Comparison of ENCODE assay signal across 8 cellular contexts in genomic region chr2:105143467-105144127, GRCh38.
A peak's percentile ranks its signal among the peaks of the same experiment; 100 is the strongest.
DNase-seq lines count a peak whose midpoint lies in the region; ATAC-seq and TF ChIP-seq lines count a peak whose summit lies in the region.

No MANE protein-coding gene starts in this region.

- no peak for TF ChIP-seq CTCF in GM10248 (IDR thresholded peaks at IDR 0.05; ENCODE audit: control extremely low read depth, extremely low read depth, low read depth, missing control alignments)

- no peak overlapping the region for H3K27ac Mint-ChIP-seq in activated naive CD4-positive, alpha-beta T cell treated with anti-CD3 and anti-CD28 coated beads, Interleukin-2, amount 50 U/mL, for 24 hours

- H3K36me3 ChIP-seq in iPS-18a (ENCODE audit: control insufficient read depth, low read depth, low read length): no peaks in the 10 kb centered on the region

- no peak overlapping the region for H3K27ac ChIP-seq in iPS-18a (ENCODE audit: low read length)

- POLR2A ChIA-PET in GM10248 (lab: Yijun Ruan, JAX): no interaction called here

- H3K9me3 Mint-ChIP-seq in activated naive CD4-positive, alpha-beta T cell treated with anti-CD3 and anti-CD28 coated beads, Interleukin-2, amount 50 U/mL, for 24 hours: no peaks in the 10 kb centered on the region

- peak overlapping the region; percentile 8 for H3K9ac ChIP-seq in iPS-18a (ENCODE audit: low read length)

- H3K4me3 ChIP-seq in iPS-18a (ENCODE audit: low read length): peak overlapping the region; percentile 76

- H3K4me3 Mint-ChIP-seq in activated naive CD4-positive, alpha-beta T cell treated with anti-CD3 and anti-CD28 coated beads, Interleukin-2, amount 50 U/mL, for 24 hours: peak overlapping the region; percentile 67

- H3K27me3 Mint-ChIP-seq in activated naive CD4-positive, alpha-beta T cell treated with anti-CD3 and anti-CD28 coated beads, Interleukin-2, amount 50 U/mL, for 24 hours: peaks cover 48% of the 10 kb centered on the region

- peaks cover 4% of the 10 kb centered on the region for H3K4me1 ChIP-seq in iPS-18a (ENCODE audit: control insufficient read depth, low read depth, low read length)

- CTCF ChIA-PET in GM10248 (lab: Yijun Ruan, JAX): interaction anchor here (1.5 kb wide), 1 partner anchor 29 kb away, joined by 6 read pairs; no protein-coding TSS in a partner anchor

- no peak for ATAC-seq in GM18870 (IDR thresholded peaks at IDR 0.05; ENCODE audit: unreplicated experiment)

- DNase-seq in GM10248 (ENCODE audit: extremely low spot score) (peak; percentile 31), NCI-H1092 (lab: John Stamatoyannopoulos, UW) (peak; percentile 8), NCI-H2196 (lab: John Stamatoyannopoulos, UW; ENCODE audit: unreplicated experiment) (no peak), NCI-H226 (no peak)
- DNase-seq in stimulated activated CD4-positive, alpha-beta T cell treated with anti-CD3 and anti-CD28 coated beads, Interleukin-2, amount 100 ng/mL, for 24 hours: peak; percentile 21 to 53

- H3K9me3 ChIP-seq in iPS-18a (ENCODE audit: control insufficient read depth, low read depth, low read length): no peaks in the 10 kb centered on the region

- no peaks in the 10 kb centered on the region for H3K36me3 Mint-ChIP-seq in activated naive CD4-positive, alpha-beta T cell treated with anti-CD3 and anti-CD28 coated beads, Interleukin-2, amount 50 U/mL, for 24 hours

- H3K4me1 Mint-ChIP-seq in activated naive CD4-positive, alpha-beta T cell treated with anti-CD3 and anti-CD28 coated beads, Interleukin-2, amount 50 U/mL, for 24 hours: peaks cover 5% of the 10 kb centered on the region

- peaks cover 13% of the 10 kb centered on the region for H3K27me3 ChIP-seq in iPS-18a (ENCODE audit: control insufficient read depth, insufficient read depth, low read length)

Comparison
In these comparisons a context has a peak if more than half of its experiments do, and no peak if none do; other contexts are left out.
1. DNase-seq: peak in GM10248 (single experiment), NCI-H1092 (single experiment) and stimulated activated CD4-positive, alpha-beta T cell treated with anti-CD3 and anti-CD28 coated beads, Interleukin-2, amount 100 ng/mL, for 24 hours (2 of 2); none in NCI-H2196 (single experiment) and NCI-H226 (single experiment).